Comparison of ENCODE assay signal across 13 cellular contexts in genomic region chr6:158285321-158285960, GRCh38. TPM values are rescaled to one million over a fixed set of nuclear protein-coding genes. Genes with fewer than 3 reads are reported as not detected.
DNase-seq lines count a peak whose midpoint lies in the region; FAIRE-seq and TF ChIP-seq lines count a peak whose summit lies in the region.
"Had no signal": no experiment of that assay in that cellular context is flagged by ENCODE, and none has a peak within 500 bp of the region (broad histone marks: within the 10 kb centered on the region; RNA-seq: fewer than 3 reads in every experiment).

No MANE protein-coding gene starts in this region.

- peak in 10 of 14 donors; percentile 10 to 91 (median 34) for DNase-seq in C1 segment of cervical spinal cord (lab: John Stamatoyannopoulos, UW)
- DNase-seq in NCI-H446 (lab: John Stamatoyannopoulos, UW), result peak; percentile 50 to 72
- DNase-seq in H1 (ENCODE audit: low read depth in 1 of 2, low spot score in 2 of 2), result no peak
- peak; percentile 31 for DNase-seq in neural progenitor cell (ENCODE audit: low spot score)
- no peak for DNase-seq in immature natural killer cell
- no peak for DNase-seq in NCI-H748 (lab: John Stamatoyannopoulos, UW; ENCODE audit: unreplicated experiment)
- DNase-seq in A673 (ENCODE audit: low spot score), result no peak
- no peak for DNase-seq in MCF 10A (ENCODE audit: unreplicated experiment)
- DNase-seq: activated CD4-positive, alpha-beta T cell treated with anti-CD3 and anti-CD28 coated beads for 48 hours; activated naive CD8-positive, alpha-beta T cell treated with anti-CD3 and anti-CD28 coated beads, Interleukin-2, amount 10 ng/mL, durations not matched to agents 7 days and 5 days; esophagus squamous epithelium; NCI-H187 treated with DMSO at 0.1 percent for 48 hours; small intestine had no signal

- H3F3A ChIP-seq in neural progenitor cell (ENCODE audit: low read depth), result peaks cover 42% of the 10 kb centered on the region

- no peak overlapping the region; the same call in 1 of the 2 replicates for H3K18ac ChIP-seq in H1 (ENCODE audit: extremely low read depth, low read length)

- H3K36me3 Mint-ChIP-seq in neural progenitor cell (peaks cover 11% of the 10 kb centered on the region), immature natural killer cell (peaks cover 0 to 3% (median 0%) of the 10 kb centered on the region in 3 donors), MCF 10A (ENCODE audit: insufficient read depth, unreplicated experiment) (peaks cover 9% of the 10 kb centered on the region)

- no peak for TF ChIP-seq CTCF in H1 (IDR thresholded peaks at IDR 0.05; ENCODE audit: control extremely low read depth in 1 of 3, insufficient read depth in 1 of 3, low read depth in 1 of 3, low read length in 3 of 3)
- TF ChIP-seq CTCF in neural progenitor cell (IDR thresholded peaks at IDR 0.05), result no peak
- TF ChIP-seq CTCF in A673 (conservative IDR thresholded peaks at IDR 0.05; ENCODE audit: low read depth, low read length), result no peak
- TF ChIP-seq CTCF in MCF 10A (IDR thresholded peaks at IDR 0.05; ENCODE audit: unreplicated experiment), result no peak

- H3K9ac ChIP-seq in H1 (replicated peaks in 1 of 4; ENCODE audit: extremely low read depth in 1 of 4, low read depth in 3 of 4, low read length in 3 of 4) (peak overlapping the region in 3 of 4 experiments; percentile 24 to 42 (median 40); a peak in 5 of 7 replicates), neural progenitor cell (no peak overlapping the region)

- no peak overlapping the region for H3K23ac ChIP-seq in H1 (ENCODE audit: insufficient read length)

- H3K27ac ChIP-seq in H1 (ENCODE audit: low read depth, low read length) (no peak overlapping the region; the same call in 1 of the 2 replicates), neural progenitor cell (peak overlapping the region; percentile 50), A673 (ENCODE audit: low read depth, low read length, poor library complexity, severe bottlenecking) (no peak overlapping the region)

- no peak overlapping the region for H2BK12ac ChIP-seq in H1 (ENCODE audit: low read depth, low read length)

- H3K14ac ChIP-seq in H1 (ENCODE audit: insufficient read length), result no peak overlapping the region

- H3K4me2 ChIP-seq in H1 (ENCODE audit: insufficient read depth in 1 of 2, low read depth in 2 of 2, low read length in 2 of 2) (no peak overlapping the region), neural progenitor cell (no peak overlapping the region)

- no peaks in the 10 kb centered on the region for H3K9me3 Mint-ChIP-seq in neural progenitor cell
- H3K9me3 Mint-ChIP-seq in immature natural killer cell, result no peaks in the 10 kb centered on the region
- no peaks in the 10 kb centered on the region for H3K9me3 Mint-ChIP-seq in MCF 10A (ENCODE audit: unreplicated experiment)
- H3K9me3 Mint-ChIP-seq: activated naive CD8-positive, alpha-beta T cell treated with anti-CD3 and anti-CD28 coated beads, Interleukin-2, amount 10 ng/mL, durations not matched to agents 7 days and 5 days had no signal

- CTCF ChIA-PET in H1 (lab: Charles Lee; ENCODE audit: partially characterized antibody), result interaction anchor here (0.7 to 1.4 kb wide), 3 partner anchors 10 to 64 kb away, joined by 3 to 4 read pairs (median 3); no protein-coding TSS in a partner anchor
- CTCF ChIA-PET in A673 (lab: Charles Lee), result no interaction called here
- CTCF ChIA-PET in MCF 10A (lab: Yijun Ruan, JAX), result interaction anchor here (0.5 to 2.4 kb wide), 2 partner anchors 20 to 65 kb away, joined by 3 to 6 read pairs; no protein-coding TSS in a partner anchor

- no peaks in the 10 kb centered on the region for H3K23me2 ChIP-seq in H1 (ENCODE audit: low read depth, low read length)

- no peaks in the 10 kb centered on the region for H4K20me1 ChIP-seq in H1 (replicated peaks in 1 of 2; ENCODE audit: control insufficient read depth in 1 of 2, insufficient read depth in 2 of 2, low read length in 2 of 2)
- no peaks in the 10 kb centered on the region for H4K20me1 ChIP-seq in neural progenitor cell (ENCODE audit: low read depth)

- H3K4me3 Mint-ChIP-seq in neural progenitor cell (no peak overlapping the region), immature natural killer cell (no peak overlapping the region), MCF 10A (ENCODE audit: unreplicated experiment) (no peak overlapping the region)
- H3K4me3 Mint-ChIP-seq: activated naive CD8-positive, alpha-beta T cell treated with anti-CD3 and anti-CD28 coated beads, Interleukin-2, amount 10 ng/mL, durations not matched to agents 7 days and 5 days had no signal

- H3K27me3 ChIP-seq in H1 (replicated peaks in 1 of 4; ENCODE audit: control insufficient read depth in 3 of 4, extremely low read depth in 1 of 4, insufficient read depth in 3 of 4, low read length in 3 of 4) (no peaks in the 10 kb centered on the region), neural progenitor cell (no peaks in the 10 kb centered on the region), A673 (replicated peaks; ENCODE audit: insufficient read depth, low read depth, low read length, poor library complexity) (no peaks in the 10 kb centered on the region)
- H3K27me3 ChIP-seq: esophagus squamous epithelium had no signal

- TF ChIP-seq POLR2A in H1 (IDR thresholded peaks at IDR 0.05; ENCODE audit: control extremely low read depth in 1 of 2, low read depth in 2 of 2, low read length in 2 of 2), result no peak

- 0 out of 2 replicates have a peak overlapping the region, but pooled peaks have one; percentile 1 for H2BK5ac ChIP-seq in H1 (ENCODE audit: low read depth, low read length)

- H4K91ac ChIP-seq in H1 (replicated peaks; ENCODE audit: insufficient read length, low read length), result no peak overlapping the region

- H2BK20ac ChIP-seq in H1 (ENCODE audit: low read length), result 0 out of 2 replicates have a peak overlapping the region, but pooled peaks have one; percentile 43

- H3K79me2 ChIP-seq in H1 (ENCODE audit: control insufficient read depth in 1 of 2, insufficient read depth in 2 of 2, low read length in 2 of 2) (peaks cover 0 to 28% of the 10 kb centered on the region in 2 experiments; a peak in 2 of 4 replicates), neural progenitor cell (ENCODE audit: low read depth) (peaks cover 78% of the 10 kb centered on the region)

- no peak for TF ChIP-seq RAD21 in H1 (IDR thresholded peaks at IDR 0.05 in 1 of 2, conservative IDR thresholded peaks at IDR 0.05 in 1 of 2; ENCODE audit: low read depth in 2 of 2, low read length in 2 of 2)

- intact Hi-C loops in A673 (cut with micrococcal nuclease; ENCODE audit: unreplicated experiment), result no loop called here
- intact Hi-C loops in MCF 10A (cut with micrococcal nuclease), result no loop called here

- no peak overlapping the region for H3K4ac ChIP-seq in H1 (replicated peaks; ENCODE audit: insufficient read length, low read depth, low read length)

- TF ChIP-seq EP300 in H1 (IDR thresholded peaks at IDR 0.05; ENCODE audit: borderline replicate concordance in 1 of 2, low read depth in 2 of 2, low read length in 2 of 2), result no peak

- WGBS in H1 (ENCODE audit: extremely low coverage in 1 of 2, insufficient coverage in 1 of 2, insufficient read length in 1 of 2, insufficient replicate concordance in 2 of 2, low coverage in 1 of 2, low lambda C conversion rate in 2 of 2, missing lambda C conversion rate in 1 of 2), 2 experiments, result 83% methylated on average over 8 of the region's 8 CpGs; no CpG with 5 or more reads in 1 of the 2 experiments

- no peak overlapping the region for H4K5ac ChIP-seq in H1 (ENCODE audit: insufficient read length, low read depth, low read length)

- H3K27me3 Mint-ChIP-seq in neural progenitor cell (ENCODE audit: insufficient read depth, low read depth) (no peaks in the 10 kb centered on the region), immature natural killer cell (ENCODE audit: low read depth in 3 of 3) (peaks cover 0 to 1% (median 0%) of the 10 kb centered on the region in 3 donors), MCF 10A (ENCODE audit: insufficient read depth, unreplicated experiment) (no peaks in the 10 kb centered on the region)
- H3K27me3 Mint-ChIP-seq: activated naive CD8-positive, alpha-beta T cell treated with anti-CD3 and anti-CD28 coated beads, Interleukin-2, amount 10 ng/mL, durations not matched to agents 7 days and 5 days had no signal

- H2BK120ac ChIP-seq in H1 (replicated peaks; ENCODE audit: low read depth, low read length), result no peak overlapping the region

- H3K4me3 ChIP-seq in H1 (ENCODE audit: extremely low read depth in 1 of 4, insufficient read depth in 2 of 4, low read depth in 3 of 4, low read length in 4 of 4), result no peak overlapping the region
- no peak overlapping the region for H3K4me3 ChIP-seq in neural progenitor cell
- H3K4me3 ChIP-seq in A673 (ENCODE audit: low read depth, low read length, poor library complexity, severe bottlenecking), result no peak overlapping the region
- H3K4me3 ChIP-seq: esophagus squamous epithelium had no signal

- H3K4me1 ChIP-seq in H1 (replicated peaks in 1 of 4; ENCODE audit: control insufficient read depth in 3 of 4, insufficient read depth in 4 of 4, low read length in 3 of 4) (peaks cover 10 to 18% (median 15%) of the 10 kb centered on the region in 4 experiments; a peak in 6 of 7 replicates), neural progenitor cell (peaks cover 43% of the 10 kb centered on the region), A673 (ENCODE audit: insufficient read depth, low read length, poor library complexity, severe bottlenecking) (peaks cover 30% of the 10 kb centered on the region)

- H2AK5ac ChIP-seq in H1 (ENCODE audit: low read depth, low read length), result no peak overlapping the region

- POLR2A ChIA-PET in H1 (lab: Charles Lee; ENCODE audit: partially characterized antibody), result interaction anchor here (1.1 kb wide), 1 partner anchor 21 kb away, joined by 3 read pairs; no protein-coding TSS in a partner anchor
- POLR2A ChIA-PET in A673 (lab: Charles Lee; ENCODE audit: low non-redundant PET), result no interaction called here
- POLR2A ChIA-PET in MCF 10A (lab: Yijun Ruan, JAX), result interaction anchor here (1.5 kb wide), 1 partner anchor 52 kb away, joined by 3 read pairs; no protein-coding TSS in a partner anchor

- H3K79me1 ChIP-seq in H1 (ENCODE audit: low read depth, low read length), result peaks cover 4% of the 10 kb centered on the region; the same call in 1 of the 2 replicates

- H3K4me1 Mint-ChIP-seq in neural progenitor cell (peaks cover 24% of the 10 kb centered on the region), immature natural killer cell (peaks cover 44 to 63% of the 10 kb centered on the region in 2 donors), MCF 10A (ENCODE audit: insufficient read depth, unreplicated experiment) (peaks cover 22% of the 10 kb centered on the region)

- H4K8ac ChIP-seq in H1 (ENCODE audit: extremely low read depth, insufficient read depth, low read length), result no peak overlapping the region

- H2BK15ac ChIP-seq in H1 (ENCODE audit: low read length), result no peak overlapping the region

- no peak overlapping the region for H2AFZ ChIP-seq in H1 (ENCODE audit: low read length)
- no peak overlapping the region for H2AFZ ChIP-seq in neural progenitor cell (replicated peaks)

- H3K27ac Mint-ChIP-seq in neural progenitor cell (peak overlapping the region; percentile 89), immature natural killer cell (peak overlapping the region in 2 of 6 donors; percentile 19 to 23), MCF 10A (ENCODE audit: low read depth, unreplicated experiment) (no peak overlapping the region)

- H3K56ac ChIP-seq in H1 (replicated peaks; ENCODE audit: insufficient read length, low read depth, low read length), result no peak overlapping the region

- no peak for FAIRE-seq in H1 (lab: Jason Lieb, UNC)
- FAIRE-seq: small intestine had no signal

- BruUV-seq in A673 (replicated peaks; lab: Mats Ljungman, UMichigan), result no TSS peak
- no TSS peak for BruUV-seq in MCF 10A (replicated peaks; lab: Mats Ljungman, UMichigan)

- H3K36me3 ChIP-seq in H1 (ENCODE audit: control insufficient read depth in 2 of 4, insufficient read depth in 4 of 4, low read length in 3 of 4) (no peaks in the 10 kb centered on the region), neural progenitor cell (no peaks in the 10 kb centered on the region), A673 (ENCODE audit: insufficient read depth, low read length, poor library complexity, severe bottlenecking) (no peaks in the 10 kb centered on the region)
- H3K36me3 ChIP-seq: esophagus squamous epithelium had no signal

- H3K9me3 ChIP-seq in H1 (ENCODE audit: insufficient read depth in 2 of 2, low read depth in 1 of 2, low read length in 1 of 2) (no peaks in the 10 kb centered on the region), neural progenitor cell (ENCODE audit: low read depth) (no peaks in the 10 kb centered on the region), A673 (ENCODE audit: low read depth, low read length, poor library complexity, severe bottlenecking) (no peaks in the 10 kb centered on the region)
- H3K9me3 ChIP-seq: esophagus squamous epithelium had no signal

RNA-seq across cellular contexts. Expression of gene TULP4, which starts 26.8 kb away (rescaled TPM):
- total RNA-seq in H1 (2021; fragmentation: NEBNext Ultra II Directional; extraction: Animal tissue kit (Norgen Biotek cat#: 25700)), result 45.9 and 51.6 TPM in 2 replicates
- polyA plus RNA-seq in H1 (2011; rRNA removed), result 7.7 and 9.5 TPM in 2 replicates
- 6.6 TPM for polyA plus RNA-seq in H1 (2011; cell fraction: cytosol; rRNA removed)
- 17.4 TPM for polyA plus RNA-seq in H1 (2011; cell fraction: nucleus; rRNA removed)
- polyA plus RNA-seq in H1 (2012, experiment 1 of 2), result 6.4 to 7.5 TPM (median 6.6 TPM) in 4 replicates
- polyA plus RNA-seq in H1 (2012, experiment 2 of 2), result 0.38 TPM
- 12.3 TPM for polyA plus RNA-seq in H1 (2013, experiment 1 of 2)
- 9.7 TPM for polyA plus RNA-seq in H1 (2013, experiment 2 of 2)
- 61.1 and 67.8 TPM in 2 replicates for polyA minus RNA-seq in H1 (2011; rRNA and poly(A)+ RNA removed)
- 41.9 TPM for polyA minus RNA-seq in H1 (2011; cell fraction: cytosol; rRNA and poly(A)+ RNA removed)
- polyA minus RNA-seq in H1 (2011; cell fraction: nucleus; rRNA and poly(A)+ RNA removed), result 81.3 TPM
- 143 and 252 TPM in 2 replicates for total RNA-seq in neural progenitor cell (ENCODE audit: low replicate concordance)
- polyA plus RNA-seq in immature natural killer cell, result 10 to 100 TPM; 19.0 to 46.9 (median 22.2) TPM
- 76.0 and 82.0 TPM in 2 replicates for total RNA-seq in A673 (2021)
- total RNA-seq in MCF 10A (2022), result 64.2 and 71.8 TPM in 2 replicates

Comparison
In these comparisons a context has a peak if more than half of its experiments do, and no peak if none do; other contexts are left out.
1. DNase-seq: peak in C1 segment of cervical spinal cord (10 of 14), NCI-H446 (2 of 2) and neural progenitor cell (single experiment); none in H1 (0 of 2), immature natural killer cell (0 of 3), NCI-H748 (single experiment), A673 (single experiment) and MCF 10A (single experiment).